ENCODE assay signal across 8 cellular contexts in the genomic region with DNA sequence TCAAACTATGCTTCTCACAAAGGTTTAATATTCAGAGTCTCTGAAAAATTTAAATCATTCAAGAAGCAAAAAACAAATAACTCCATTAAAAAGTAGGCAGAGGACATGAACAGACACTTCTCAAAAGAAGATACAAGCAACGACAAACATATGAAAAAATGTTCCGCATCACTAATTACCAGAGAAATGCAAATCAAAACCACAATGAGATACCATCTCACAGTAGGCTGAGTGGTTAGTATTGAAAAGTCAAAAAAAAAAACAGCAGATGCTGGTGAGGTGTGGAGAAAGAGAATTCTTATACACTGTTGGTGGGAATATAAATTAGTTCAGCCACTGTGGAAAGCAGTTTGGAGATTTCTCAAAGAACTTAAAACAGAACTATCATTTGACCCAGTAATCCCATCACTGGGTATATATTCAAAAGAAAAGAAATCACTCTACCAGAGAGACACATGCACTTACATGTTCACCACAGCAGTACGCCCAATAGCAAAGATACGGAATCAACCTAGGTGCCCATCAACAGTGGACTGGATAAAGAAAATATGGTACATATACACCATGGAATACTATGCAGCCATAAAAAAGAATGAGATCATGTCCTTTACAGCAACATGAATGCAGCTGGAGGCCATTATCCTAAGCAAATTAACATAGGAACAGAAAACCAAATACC.
DNase-seq lines count a peak whose midpoint lies in the region; ATAC-seq lines count a peak whose summit lies in the region.
"Not testable (repeated sequence)": the region's sequence is repeated elsewhere in the genome, so short reads cannot be mapped to it uniquely, and the experiment has no call there.

No MANE protein-coding gene starts in this region.

- intact Hi-C loops in CD4-positive, alpha-beta memory T cell (cut with micrococcal nuclease), result not testable (repeated sequence)

- H3K9me3 Mint-ChIP-seq in CD4-positive, alpha-beta memory T cell, result not testable (repeated sequence)

- H3K36me3 Mint-ChIP-seq in CD4-positive, alpha-beta memory T cell, result not testable (repeated sequence)

- H3K27me3 ChIP-seq in CD4-positive, alpha-beta memory T cell (ENCODE audit: insufficient read depth, low read length); Karpas-422 (ENCODE audit: low read length): not testable (repeated sequence)

- not testable (repeated sequence) for H3K4me3 ChIP-seq in CD4-positive, alpha-beta memory T cell (ENCODE audit: low read length in 2 of 2); Karpas-422 (ENCODE audit: low read length)

- not testable (repeated sequence) for H3K27me3 Mint-ChIP-seq in CD4-positive, alpha-beta memory T cell

- H3K4me1 Mint-ChIP-seq in CD4-positive, alpha-beta memory T cell, result peaks cover 10 to 19% (median 12%) of the 10 kb centered on the region in 4 donors

- CTCF ChIA-PET in CD4-positive, alpha-beta memory T cell (lab: Charles Lee; ENCODE audit: partially characterized antibody), result interaction anchor here (1.4 to 1.8 kb wide), 2 partner anchors 9 to 175 kb away, joined by 3 to 5 read pairs; no protein-coding TSS in a partner anchor

- peak overlapping the region in 2 of 7 donors; percentile 32 to 62 for H3K27ac Mint-ChIP-seq in CD4-positive, alpha-beta memory T cell

- not testable (repeated sequence) for H3K9me3 ChIP-seq in CD4-positive, alpha-beta memory T cell (ENCODE audit: control insufficient read depth in 1 of 2, low read length in 2 of 2); Karpas-422 (ENCODE audit: low read length)

- H4K20me1 ChIP-seq in Karpas-422 (ENCODE audit: insufficient read depth, low read depth, low read length), result not testable (repeated sequence)

- ATAC-seq in GM18861 (IDR thresholded peaks at IDR 0.05; ENCODE audit: unreplicated experiment), result peak; percentile 82
- peak; percentile 78 for ATAC-seq in GM21423 (IDR thresholded peaks at IDR 0.05; ENCODE audit: unreplicated experiment)
- peak; percentile 88 for ATAC-seq in HG02852 (IDR thresholded peaks at IDR 0.05; ENCODE audit: unreplicated experiment)
- ATAC-seq in HG03196 (IDR thresholded peaks at IDR 0.05; ENCODE audit: unreplicated experiment), result peak; percentile 72
- peak; percentile 64 to 73 for ATAC-seq in activated CD4-positive, CD25-positive, alpha-beta regulatory T cell treated with anti-CD3 and anti-CD28 coated beads, Interleukin-2, amount 50 U/mL, for 24 hours

- not testable (repeated sequence) for H3K27ac ChIP-seq in CD4-positive, alpha-beta memory T cell (ENCODE audit: low read depth, low read length); Karpas-422 (ENCODE audit: low read length)

- peak in 4 of 5 donors; percentile 24 to 47 (median 32) for DNase-seq in CD4-positive, alpha-beta memory T cell
- DNase-seq in Karpas-422 (peak; percentile 55), kidney tubule cell (ENCODE audit: low spot score) (peak; percentile 42)

- POLR2A ChIA-PET in CD4-positive, alpha-beta memory T cell (lab: Charles Lee; ENCODE audit: partially characterized antibody), result not testable (repeated sequence)

- H2AFZ ChIP-seq in Karpas-422 (ENCODE audit: low read length), result not testable (repeated sequence)

- H3K9ac ChIP-seq in Karpas-422 (ENCODE audit: low read length), result not testable (repeated sequence)

- H3K4me1 ChIP-seq in CD4-positive, alpha-beta memory T cell (ENCODE audit: insufficient read depth, low read length), result peaks cover 12% of the 10 kb centered on the region
- not testable (repeated sequence) for H3K4me1 ChIP-seq in Karpas-422 (ENCODE audit: low read length)

- not testable (repeated sequence) for H3K9me2 ChIP-seq in Karpas-422 (replicated peaks; ENCODE audit: insufficient read depth, low read length)

- not testable (repeated sequence) for H3K4me2 ChIP-seq in Karpas-422 (ENCODE audit: low read depth, low read length, poor library complexity, severe bottlenecking)

- peak overlapping the region in 3 of 8 donors; percentile 2 to 45 (median 15) for H3K4me3 Mint-ChIP-seq in CD4-positive, alpha-beta memory T cell

- H3K36me3 ChIP-seq in CD4-positive, alpha-beta memory T cell (ENCODE audit: insufficient read depth, low read length); Karpas-422 (ENCODE audit: insufficient read depth, low read length): not testable (repeated sequence)

- H3K79me2 ChIP-seq in Karpas-422 (ENCODE audit: low read length), result not testable (repeated sequence)
